ENCODE assay signal across 8 cellular contexts in genomic region chr16:90081606-90081970, GRCh38.
A peak's percentile ranks its signal among the peaks of the same experiment; 100 is the strongest.
DNase-seq lines count a peak whose midpoint lies in the region; ATAC-seq and TF ChIP-seq lines count a peak whose summit lies in the region.

No MANE protein-coding gene starts in this region.

- H4K20me1 ChIP-seq in Loucy (ENCODE audit: insufficient read depth, low read length, poor library complexity, severe bottlenecking): no peaks in the 10 kb centered on the region

- no peaks in the 10 kb centered on the region for H3K9me2 ChIP-seq in Loucy (replicated peaks; ENCODE audit: low read depth, low read length)

- no peaks in the 10 kb centered on the region for H3K9me3 Mint-ChIP-seq in T-helper 2 cell treated with Interferon-gamma antibody and Interleukin-4, amounts not matched to agents 5 μg/mL and 100 μg/mL, for 36 hours
- no peaks in the 10 kb centered on the region for H3K9me3 Mint-ChIP-seq in activated naive CD8-positive, alpha-beta T cell treated with anti-CD3 and anti-CD28 coated beads, Interleukin-2, amount 50 U/mL, for 24 hours

- no peaks in the 10 kb centered on the region for H3K36me3 ChIP-seq in Loucy (ENCODE audit: insufficient read depth, low read length)
- H3K36me3 ChIP-seq in parathyroid adenoma (ENCODE audit: control insufficient read depth, insufficient read depth, low read length): no peaks in the 10 kb centered on the region

- H3K79me2 ChIP-seq in Loucy (ENCODE audit: insufficient read depth, low read length): no peaks in the 10 kb centered on the region
- H3K79me2 ChIP-seq in parathyroid adenoma: no peaks in the 10 kb centered on the region

- H2AFZ ChIP-seq in Loucy (ENCODE audit: low read length) (no peak overlapping the region), parathyroid adenoma (peak overlapping the region; percentile 83)

- H3K4me3 Mint-ChIP-seq in T-helper 2 cell treated with Interferon-gamma antibody and Interleukin-4, amounts not matched to agents 5 μg/mL and 100 μg/mL, for 36 hours: peak overlapping the region; percentile 90
- H3K4me3 Mint-ChIP-seq in activated naive CD8-positive, alpha-beta T cell treated with anti-CD3 and anti-CD28 coated beads, Interleukin-2, amount 50 U/mL, for 24 hours: peak overlapping the region; percentile 87

- H3K27ac ChIP-seq in parathyroid adenoma: no peak overlapping the region

- no peak for DNase-seq in T-helper 2 cell treated with Interferon-gamma antibody and Interleukin-4, amounts not matched to agents 5 μg/mL and 100 μg/mL, for 36 hours (ENCODE audit: low spot score)
- DNase-seq in T-helper 2 cell (no peak), NCI-H345 (lab: John Stamatoyannopoulos, UW) (no peak)
- no peak for DNase-seq in activated naive CD8-positive, alpha-beta T cell treated with anti-CD3 and anti-CD28 coated beads, Interleukin-2, amount 50 U/mL, for 24 hours
- no peak for DNase-seq in effector CD4-positive, alpha-beta T cell

- peaks cover 5% of the 10 kb centered on the region for H3K4me1 ChIP-seq in Loucy (ENCODE audit: insufficient read depth, low read length, poor library complexity, severe bottlenecking)
- peaks cover 4% of the 10 kb centered on the region for H3K4me1 ChIP-seq in parathyroid adenoma

- no peak for ATAC-seq in activated naive CD8-positive, alpha-beta T cell treated with anti-CD3 and anti-CD28 coated beads, Interleukin-2, amount 50 U/mL, for 24 hours
- ATAC-seq in HG02798 (IDR thresholded peaks at IDR 0.05; ENCODE audit: poor library complexity, unreplicated experiment): no peak

- H3K27ac Mint-ChIP-seq in T-helper 2 cell treated with Interferon-gamma antibody and Interleukin-4, amounts not matched to agents 5 μg/mL and 100 μg/mL, for 36 hours: no peak overlapping the region
- H3K27ac Mint-ChIP-seq in activated naive CD8-positive, alpha-beta T cell treated with anti-CD3 and anti-CD28 coated beads, Interleukin-2, amount 50 U/mL, for 24 hours: no peak overlapping the region

- no peaks in the 10 kb centered on the region for H3K36me3 Mint-ChIP-seq in T-helper 2 cell treated with Interferon-gamma antibody and Interleukin-4, amounts not matched to agents 5 μg/mL and 100 μg/mL, for 36 hours (ENCODE audit: low read depth)
- H3K36me3 Mint-ChIP-seq in activated naive CD8-positive, alpha-beta T cell treated with anti-CD3 and anti-CD28 coated beads, Interleukin-2, amount 50 U/mL, for 24 hours (ENCODE audit: low read depth): no peaks in the 10 kb centered on the region

- no peak for TF ChIP-seq CTCF in Loucy (conservative IDR thresholded peaks at IDR 0.05; ENCODE audit: low read length)
- no peak for TF ChIP-seq CTCF in parathyroid adenoma (IDR thresholded peaks at IDR 0.05)

- no peaks in the 10 kb centered on the region for H3F3A ChIP-seq in Loucy (ENCODE audit: low read depth)

- H3K9ac ChIP-seq in Loucy (ENCODE audit: low read depth, low read length, poor library complexity, severe bottlenecking): no peak overlapping the region
- H3K9ac ChIP-seq in parathyroid adenoma: no peak overlapping the region

- H3K9me3 ChIP-seq in Loucy (ENCODE audit: insufficient read depth, low read depth, low read length): no peaks in the 10 kb centered on the region
- no peaks in the 10 kb centered on the region for H3K9me3 ChIP-seq in parathyroid adenoma (ENCODE audit: control insufficient read depth, low read length)

- H3K27me3 Mint-ChIP-seq in T-helper 2 cell treated with Interferon-gamma antibody and Interleukin-4, amounts not matched to agents 5 μg/mL and 100 μg/mL, for 36 hours (ENCODE audit: low read depth): peaks cover 18% of the 10 kb centered on the region
- peaks cover 11% of the 10 kb centered on the region for H3K27me3 Mint-ChIP-seq in activated naive CD8-positive, alpha-beta T cell treated with anti-CD3 and anti-CD28 coated beads, Interleukin-2, amount 50 U/mL, for 24 hours

- H3K27me3 ChIP-seq in Loucy (ENCODE audit: insufficient read depth, low read length, poor library complexity, severe bottlenecking) (no peaks in the 10 kb centered on the region), parathyroid adenoma (ENCODE audit: control insufficient read depth, insufficient read depth, low read length) (no peaks in the 10 kb centered on the region)

- peak overlapping the region; percentile 72 for H3K4me3 ChIP-seq in Loucy (ENCODE audit: low read length, poor library complexity, severe bottlenecking)
- H3K4me3 ChIP-seq in parathyroid adenoma (ENCODE audit: low read depth, low read length): peak overlapping the region; percentile 48

- peaks cover 23% of the 10 kb centered on the region for H3K4me1 Mint-ChIP-seq in T-helper 2 cell treated with Interferon-gamma antibody and Interleukin-4, amounts not matched to agents 5 μg/mL and 100 μg/mL, for 36 hours (ENCODE audit: low read depth)
- H3K4me1 Mint-ChIP-seq in activated naive CD8-positive, alpha-beta T cell treated with anti-CD3 and anti-CD28 coated beads, Interleukin-2, amount 50 U/mL, for 24 hours: peaks cover 32% of the 10 kb centered on the region

- peak overlapping the region; percentile 76 for H3K4me2 ChIP-seq in Loucy (ENCODE audit: low read depth, low read length, poor library complexity, severe bottlenecking)
- H3K4me2 ChIP-seq in parathyroid adenoma (ENCODE audit: low read length): peak overlapping the region; percentile 82
